In genomic region chr9:112093875-112094227, GRCh38 we compare ENCODE assay signal across 1 cellular context.
TF ChIP-seq lines count a peak whose summit lies in the region.

No MANE protein-coding gene starts in this region.

TF ChIP-seq in HepG2, 621 proteins besides CTCF, POLR2A, EP300 and RAD21 (continued from another document):
- TF ChIP-seq ZBED4 (CRISPR knock-in tag; IDR thresholded peaks at IDR 0.05; ENCODE audit: borderline replicate concordance) = no peak
- no peak for TF ChIP-seq ARHGAP35 (CRISPR knock-in tag; IDR thresholded peaks at IDR 0.05; ENCODE audit: borderline replicate concordance)
- TF ChIP-seq CEBPG (CRISPR knock-in tag; IDR thresholded peaks at IDR 0.05) = no peak
- TF ChIP-seq NAIF1 (CRISPR knock-in tag; IDR thresholded peaks at IDR 0.05; ENCODE audit: borderline replicate concordance) = no peak
- TF ChIP-seq CBX5 (CRISPR knock-in tag; IDR thresholded peaks at IDR 0.05; ENCODE audit: borderline replicate concordance) = no peak
- no peak for TF ChIP-seq RCOR2 (CRISPR knock-in tag; IDR thresholded peaks at IDR 0.05)
- no peak for TF ChIP-seq USF2 (IDR thresholded peaks at IDR 0.05; ENCODE audit: low read depth, low read length)
- no peak for TF ChIP-seq USF2 (CRISPR knock-in tag; IDR thresholded peaks at IDR 0.05; ENCODE audit: borderline replicate concordance)
- no peak for TF ChIP-seq ATF3 (CRISPR knock-in tag; IDR thresholded peaks at IDR 0.05)
- TF ChIP-seq BRF2 (CRISPR knock-in tag; IDR thresholded peaks at IDR 0.05) = no peak
- TF ChIP-seq ZNF253 (CRISPR knock-in tag; IDR thresholded peaks at IDR 0.05; ENCODE audit: borderline replicate concordance) = no peak
- TF ChIP-seq TBX3 (IDR thresholded peaks at IDR 0.05; ENCODE audit: borderline replicate concordance) = no peak
- no peak for TF ChIP-seq ELF1 (CRISPR knock-in tag; IDR thresholded peaks at IDR 0.05)
- no peak for TF ChIP-seq SNAPC4 (CRISPR knock-in tag; IDR thresholded peaks at IDR 0.05)
